ENCODE assay signal across 35 cellular contexts in genomic region chr5:128158342-128158741, GRCh38.
"Had no signal": no experiment of that assay in that cellular context is flagged by ENCODE, and none has a peak within 500 bp of the region (broad histone marks: within the 10 kb centered on the region; RNA-seq: fewer than 3 reads in every experiment).

No MANE protein-coding gene starts in this region.

- H3K4me3 ChIP-seq: MG63 had no signal

- DNase-seq: Karpas-422, Kasumi-1, MG63, MM.1S, MV-4-11, NCI-H1048, NCI-H1092, NCI-H1092 treated with DMSO at 0.1 percent for 48 hours, NCI-H1105, NCI-H1105 treated with DMSO at 0.1 percent for 48 hours, NCI-H1417, NCI-H1417 treated with DMSO at 0.1 percent for 48 hours, NCI-H1436, NCI-H146, NCI-H1694, NCI-H1694 treated with DMSO at 0.1 percent for 48 hours, NCI-H187, NCI-H187 treated with DMSO at 0.1 percent for 48 hours, NCI-H1930, NCI-H2029 treated with DMSO at 0.1 percent for 48 hours, NCI-H2081, NCI-H2081 treated with DMSO at 0.1 percent for 48 hours, NCI-H2107, NCI-H2171, NCI-H2171 treated with DMSO at 0.1 percent for 48 hours, NCI-H2227 treated with DMSO at 0.1 percent for 48 hours, NCI-H226, NCI-H345, NCI-H446, NCI-H446 treated with DMSO at 0.1 percent for 48 hours, NCI-H510A, NCI-H510A treated with DMSO at 0.1 percent for 48 hours, NCI-H524, NCI-H524 treated with DMSO at 0.1 percent for 48 hours, NCI-H526 had no signal

- H3K9me3 ChIP-seq: MG63 had no signal

- H3K27me3 ChIP-seq: MG63 had no signal
